ENCODE assay signal across 13 cellular contexts in the genomic region with DNA sequence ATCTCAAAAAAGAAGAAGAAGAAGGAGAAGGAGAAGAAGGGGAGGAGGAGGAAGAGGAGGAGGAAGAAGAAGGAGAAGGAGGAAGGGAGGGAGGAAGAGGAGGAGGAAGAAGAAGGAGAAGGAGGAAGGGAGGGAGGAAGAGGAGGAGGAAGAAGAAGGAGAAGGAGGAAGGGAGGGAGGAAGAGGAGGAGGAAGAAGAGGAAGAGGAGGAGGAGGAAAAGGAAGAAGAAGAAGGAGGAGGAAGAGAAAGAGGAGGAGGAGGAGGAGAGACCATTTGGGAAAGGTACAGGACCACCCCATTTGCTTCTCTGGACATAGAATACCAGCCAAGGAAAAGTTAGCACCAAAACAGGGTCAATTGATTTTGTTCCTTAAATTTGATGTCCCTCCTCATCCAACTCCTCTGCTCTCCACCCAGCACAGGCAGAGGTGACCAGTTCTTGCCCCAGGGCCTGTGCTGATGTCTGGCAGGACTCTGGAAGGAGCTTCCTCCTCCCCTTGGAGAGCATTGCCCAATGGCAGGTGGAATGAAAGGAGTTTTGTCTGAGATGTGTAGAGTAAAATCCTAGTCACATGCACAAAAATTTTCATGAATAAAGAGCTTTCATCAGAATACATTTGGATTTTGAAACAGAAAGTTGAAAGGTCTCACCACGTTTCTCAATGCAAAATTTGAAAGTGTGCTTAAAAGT.
"Had no signal": no experiment of that assay in that cellular context is flagged by ENCODE, and none has a peak within 500 bp of the region (broad histone marks: within the 10 kb centered on the region; RNA-seq: fewer than 3 reads in every experiment).

No MANE protein-coding gene starts in this region.

- H3K4me1 Mint-ChIP-seq: activated B cell treated with CpG ODN at 0.5 μM for 24 hours; activated CD4-positive, alpha-beta T cell treated with anti-CD3 and anti-CD28 coated beads, Interleukin-2, amount 10 ng/mL, durations not matched to agents 24 days and 14 days; naive B cell; neural progenitor cell; T-helper 17 cell had no signal

- ATAC-seq: left lung, T-helper 17 cell had no signal

- H3K9ac ChIP-seq: neural progenitor cell had no signal

- H3K4me3 Mint-ChIP-seq: activated B cell treated with CpG ODN at 0.5 μM for 24 hours; activated CD4-positive, alpha-beta T cell treated with anti-CD3 and anti-CD28 coated beads, Interleukin-2, amount 10 ng/mL, durations not matched to agents 24 days and 14 days; activated naive CD8-positive, alpha-beta T cell treated with anti-CD3 and anti-CD28 coated beads, Interleukin-2, amount 10 ng/mL, durations not matched to agents 7 days and 5 days; activated T-helper 1 cell treated with anti-CD3 and anti-CD28 coated beads, Interleukin-12 subunit alpha, Interleukin-12 subunit beta, Interleukin-2, Interleukin-4 antibody, amounts not matched to agents 30 ng/mL and 10 ng/mL and 1 ng/mL, durations not matched to agents 14 hours and 24 hours and 36 hours; brain; naive B cell; neural progenitor cell; T-helper 17 cell had no signal

- H3K36me3 Mint-ChIP-seq: activated naive CD8-positive, alpha-beta T cell treated with anti-CD3 and anti-CD28 coated beads, Interleukin-2, amount 10 ng/mL, durations not matched to agents 7 days and 5 days; brain; naive B cell; neural progenitor cell had no signal

- H3K9me3 Mint-ChIP-seq: activated B cell treated with CpG ODN at 0.5 μM for 24 hours; activated CD4-positive, alpha-beta T cell treated with anti-CD3 and anti-CD28 coated beads, Interleukin-2, amount 10 ng/mL, durations not matched to agents 24 days and 14 days; activated T-helper 1 cell treated with anti-CD3 and anti-CD28 coated beads, Interleukin-12 subunit alpha, Interleukin-12 subunit beta, Interleukin-2, Interleukin-4 antibody, amounts not matched to agents 30 ng/mL and 10 ng/mL and 1 ng/mL, durations not matched to agents 14 hours and 24 hours and 36 hours; brain; naive B cell had no signal

- H3K27ac ChIP-seq: hepatocyte, left lung, neural progenitor cell, ovary, thoracic aorta had no signal

- H2AFZ ChIP-seq: hepatocyte had no signal

- DNase-seq: activated B cell treated with CpG ODN at 0.5 μM for 24 hours; activated CD4-positive, alpha-beta T cell treated with anti-CD3 and anti-CD28 coated beads, Interleukin-2, amount 10 ng/mL, durations not matched to agents 24 days and 14 days; activated naive CD8-positive, alpha-beta T cell treated with anti-CD3 and anti-CD28 coated beads, Interleukin-2, amount 10 ng/mL, durations not matched to agents 7 days and 5 days; left lung; naive B cell; ovary; stimulated activated CD4-positive, alpha-beta T cell treated with anti-CD3 and anti-CD28 coated beads, Interleukin-1b, Interleukin-23, amount 100 ng/mL, for 48 hours; T-helper 17 cell had no signal

- H3K27me3 ChIP-seq: hepatocyte, left lung, neural progenitor cell, ovary had no signal

- H3K4me2 ChIP-seq: hepatocyte, neural progenitor cell had no signal

- H3K4me1 ChIP-seq: left lung had no signal

- H3K9me3 ChIP-seq: left lung, ovary, thoracic aorta had no signal

- H3K79me2 ChIP-seq: hepatocyte had no signal

- H3K27ac Mint-ChIP-seq: activated B cell treated with CpG ODN at 0.5 μM for 24 hours; activated CD4-positive, alpha-beta T cell treated with anti-CD3 and anti-CD28 coated beads, Interleukin-2, amount 10 ng/mL, durations not matched to agents 24 days and 14 days; activated naive CD8-positive, alpha-beta T cell treated with anti-CD3 and anti-CD28 coated beads, Interleukin-2, amount 10 ng/mL, durations not matched to agents 7 days and 5 days; activated T-helper 1 cell treated with anti-CD3 and anti-CD28 coated beads, Interleukin-12 subunit alpha, Interleukin-12 subunit beta, Interleukin-2, Interleukin-4 antibody, amounts not matched to agents 30 ng/mL and 10 ng/mL and 1 ng/mL, durations not matched to agents 14 hours and 24 hours and 36 hours; brain; neural progenitor cell; T-helper 17 cell had no signal
